ENCODE assay signal across 8 cellular contexts in the genomic region with DNA sequence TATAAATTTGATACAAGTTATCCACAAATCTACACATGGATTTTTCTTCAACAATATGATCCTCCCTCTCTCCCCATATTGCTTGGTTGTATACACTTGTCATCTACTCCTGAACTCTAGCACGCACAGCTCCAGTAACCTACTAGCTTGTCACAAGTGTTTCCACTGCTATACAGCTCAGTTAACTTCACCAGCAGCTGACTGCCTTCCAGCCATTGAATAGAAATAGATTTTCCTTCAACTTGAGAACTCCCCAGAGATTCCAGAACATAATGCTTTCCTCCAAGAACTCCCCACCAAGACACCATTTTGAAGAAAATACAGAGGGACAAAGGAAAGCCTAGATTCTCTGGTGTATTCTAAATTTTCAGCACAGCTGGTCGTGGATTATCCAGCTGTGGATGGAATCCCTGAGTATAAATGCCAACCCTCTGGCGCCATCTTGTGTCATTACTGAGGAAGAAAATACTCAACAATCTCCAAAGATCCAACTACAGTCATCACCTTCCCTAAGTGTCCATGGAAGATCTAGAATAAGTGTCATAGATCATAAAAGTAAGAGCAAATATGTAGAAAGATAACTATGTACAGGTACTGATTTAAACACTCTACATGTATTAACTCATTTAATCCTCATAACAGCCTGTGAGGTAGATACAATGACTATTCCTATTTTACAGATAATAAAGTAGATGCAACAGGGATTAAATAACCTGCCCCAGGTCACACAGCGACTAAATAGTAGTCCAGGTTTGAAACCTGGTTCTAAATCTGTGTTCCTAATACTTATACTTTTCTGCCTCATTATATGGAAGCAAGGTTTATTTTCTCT.
DNase-seq lines count a peak whose midpoint lies in the region; ATAC-seq and TF ChIP-seq lines count a peak whose summit lies in the region.

No MANE protein-coding gene starts in this region.

- no peaks in the 10 kb centered on the region for H3K4me1 ChIP-seq in H9 (ENCODE audit: insufficient read depth, low read length)

- no peaks in the 10 kb centered on the region for H3K23me2 ChIP-seq in H9 (ENCODE audit: insufficient read length, low read depth, low read length, poor library complexity, severe bottlenecking)

- no peak overlapping the region for H3K4me3 ChIP-seq in brain microvascular endothelial cell (ENCODE audit: low read depth, low read length)

- no peak overlapping the region for H2AFZ ChIP-seq in H9 (ENCODE audit: low read length)

- no peaks in the 10 kb centered on the region for H3K27me3 ChIP-seq in H9 (ENCODE audit: insufficient read depth, low read length)
- no peaks in the 10 kb centered on the region for H3K27me3 ChIP-seq in brain microvascular endothelial cell (replicated peaks)

- no peak overlapping the region for H2BK12ac ChIP-seq in H9 (ENCODE audit: insufficient read length, low read depth, low read length)

- H3K4me2 ChIP-seq in H9 (ENCODE audit: insufficient read depth, insufficient read length, low read length): no peak overlapping the region

- DNase-seq in CD1c-positive myeloid dendritic cell (ENCODE audit: extremely low spot score): peak; percentile 11
- DNase-seq in H9: no peak
- peak; percentile 18 for DNase-seq in NCI-H510A (lab: John Stamatoyannopoulos, UW)
- peak; percentile 45 for DNase-seq in brain microvascular endothelial cell
- peak; percentile 70 for DNase-seq in iPS-NIHi7 (ENCODE audit: extremely low spot score)
- DNase-seq in superior temporal gyrus (ENCODE audit: extremely low spot score): peak; percentile 90
- no peak for DNase-seq in central memory CD4-positive, alpha-beta T cell

- H3K9me3 ChIP-seq in H9 (ENCODE audit: control insufficient read depth, low read depth, low read length): no peaks in the 10 kb centered on the region

- H3K27me3 Mint-ChIP-seq in H9 (ENCODE audit: low read depth): no peaks in the 10 kb centered on the region

- no CpG with 5 or more reads among the region's 4 CpGs for WGBS in H9 (ENCODE audit: extremely low coverage, insufficient read length, low lambda C conversion rate)

- H3K23ac ChIP-seq in H9 (ENCODE audit: insufficient read length, low read depth, low read length): no peak overlapping the region

- H3K18ac ChIP-seq in H9 (ENCODE audit: insufficient read length, low read depth, low read length): no peak overlapping the region

- H2BK5ac ChIP-seq in H9 (ENCODE audit: insufficient read length, low read length): no peak overlapping the region

- H3K14ac ChIP-seq in H9 (ENCODE audit: insufficient read depth, low read length): no peak overlapping the region

- ATAC-seq in HG02798 (IDR thresholded peaks at IDR 0.05; ENCODE audit: poor library complexity, unreplicated experiment): no peak

- no peaks in the 10 kb centered on the region; a peak in 1 of 5 replicates for H3K9me3 Mint-ChIP-seq in H9

- H4K8ac ChIP-seq in H9 (replicated peaks; ENCODE audit: insufficient read length, low read depth, low read length): no peak overlapping the region

- H3T11ph ChIP-seq in H9 (ENCODE audit: low read length): no peak overlapping the region

- no peaks in the 10 kb centered on the region for H3K36me3 ChIP-seq in brain microvascular endothelial cell (replicated peaks)

- H4K20me1 ChIP-seq in H9 (ENCODE audit: control insufficient read depth, insufficient read depth, insufficient read length): no peaks in the 10 kb centered on the region

- H2BK120ac ChIP-seq in H9 (ENCODE audit: low read depth, low read length, poor library complexity, severe bottlenecking): no peak overlapping the region

- H2BK20ac ChIP-seq in H9 (ENCODE audit: low read depth, low read length, poor library complexity, severe bottlenecking): no peak overlapping the region

- H3K56ac ChIP-seq in H9 (ENCODE audit: insufficient read length, low read depth, low read length): no peak overlapping the region

- no peak overlapping the region for H2AK5ac ChIP-seq in H9 (ENCODE audit: insufficient read length, low read length)

- TF ChIP-seq CTCF in H9 (conservative IDR thresholded peaks at IDR 0.05): peak; percentile 91
- peak; percentile 72 for TF ChIP-seq CTCF in brain microvascular endothelial cell (IDR thresholded peaks at IDR 0.05; ENCODE audit: low read depth, low read length, missing control alignments)

- H3K4me1 Mint-ChIP-seq in H9: peaks cover 5 to 16% of the 10 kb centered on the region in 2 experiments

- no peak overlapping the region for H3K9ac ChIP-seq in H9 (ENCODE audit: extremely low read depth, insufficient read length, low read length)

- H2BK15ac ChIP-seq in H9 (ENCODE audit: low read depth, low read length): no peak overlapping the region

- no peaks in the 10 kb centered on the region for H3K79me1 ChIP-seq in H9 (ENCODE audit: insufficient read depth, low read depth, low read length, poor library complexity, severe bottlenecking)

- no peak overlapping the region for H3K4ac ChIP-seq in H9 (ENCODE audit: low read depth, low read length)

- H3K4me3 Mint-ChIP-seq in H9: no peak overlapping the region

- in situ Hi-C loops in brain microvascular endothelial cell (cut with HindIII; ENCODE audit: low pct_ligation_motif_present, low sequenced_read_pairs): loop anchor here (10.0 kb wide), 1 partner anchor 341 kb away; no protein-coding TSS in a partner anchor

- H3K27ac ChIP-seq in H9 (ENCODE audit: insufficient read length, low read depth, low read length) (no peak overlapping the region), brain microvascular endothelial cell (no peak overlapping the region)

- no peak overlapping the region for H4K5ac ChIP-seq in H9 (ENCODE audit: insufficient read length, low read depth, low read length)

- peak overlapping the region in 1 of 3 experiments; percentile 29; a peak in 2 of 7 replicates for H3K27ac Mint-ChIP-seq in H9

- no peaks in the 10 kb centered on the region for H3K79me2 ChIP-seq in H9 (ENCODE audit: insufficient read depth, low read length)

- no peak overlapping the region for H4K91ac ChIP-seq in H9 (ENCODE audit: insufficient read length, low read depth, low read length)

- H3K36me3 Mint-ChIP-seq in H9 (ENCODE audit: insufficient read depth in 1 of 3, low read depth in 3 of 3): peaks cover 6 to 12% (median 10%) of the 10 kb centered on the region in 3 experiments; a peak in 5 of 7 replicates

Comparison
In these comparisons a context has a peak if more than half of its experiments do, and no peak if none do; other contexts are left out.
1. DNase-seq: peak in CD1c-positive myeloid dendritic cell (single experiment), NCI-H510A (single experiment), brain microvascular endothelial cell (single experiment), iPS-NIHi7 (single experiment) and superior temporal gyrus (single experiment); none in H9 (single experiment) and central memory CD4-positive, alpha-beta T cell (single experiment).